7 cellular contexts compared by ENCODE assay signal in the genomic region with DNA sequence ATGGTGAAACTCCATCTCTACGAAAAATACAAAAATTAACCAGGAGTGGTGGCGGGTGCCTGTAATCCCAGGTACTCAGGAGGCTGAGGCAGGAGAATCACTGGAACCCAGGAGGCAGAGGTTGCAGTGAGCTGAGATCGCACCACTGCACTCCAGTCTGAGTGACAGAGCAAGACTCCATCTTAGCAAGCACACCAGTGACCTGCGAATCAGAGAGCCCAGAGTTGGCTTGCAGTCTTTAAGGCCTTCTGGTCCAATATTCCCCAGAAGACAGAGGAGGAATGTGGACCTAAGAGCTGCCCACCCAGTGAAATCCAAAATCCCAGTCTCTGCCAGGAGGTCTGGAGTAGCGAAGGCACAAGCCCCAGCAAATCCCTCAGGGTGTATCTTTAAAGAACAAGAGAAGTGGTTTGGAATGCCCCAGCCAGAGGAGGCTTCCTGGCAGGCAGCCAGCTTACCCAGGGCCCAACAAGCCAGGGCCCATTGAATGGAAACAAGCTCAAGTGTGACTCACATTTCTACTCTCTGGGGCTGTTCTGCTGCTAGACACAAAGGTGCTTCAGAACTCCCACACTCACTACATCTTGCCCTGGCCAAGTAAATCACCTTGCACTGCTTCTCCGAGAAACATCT. TPM values are rescaled to one million over a fixed set of nuclear protein-coding genes. Genes with fewer than 3 reads are reported as not detected.
DNase-seq lines count a peak whose midpoint lies in the region; ATAC-seq lines count a peak whose summit lies in the region.

No MANE protein-coding gene starts in this region.

- DNase-seq in H4 (ENCODE audit: low spot score) (peak; percentile 71), NCI-H2107 treated with DMSO at 0.1 percent for 48 hours (lab: John Stamatoyannopoulos, UW; ENCODE audit: unreplicated experiment) (peak; percentile 97), kidney tubule cell (ENCODE audit: low spot score) (peak; percentile 89), NCI-H1930 (lab: John Stamatoyannopoulos, UW) (no peak), cerebellum (ENCODE audit: low spot score) (no peak)
- DNase-seq in activated T-helper 9 cell treated with anti-CD3 and anti-CD28 coated beads, Interleukin-2, amount 50 U/mL, for 16 hours (ENCODE audit: low read depth): peak; percentile 24

- ATAC-seq in HG03342 (IDR thresholded peaks at IDR 0.05; ENCODE audit: unreplicated experiment): no peak

RNA-seq across cellular contexts. Expression of gene GPR161, which starts 23.9 kb away (rescaled TPM):
- 5.8 and 7.0 TPM in 2 replicates for total RNA-seq in H4 (2014; rRNA removed; shearing (Covaris generic))
- total RNA-seq in cerebellum: 59.3 TPM

Comparison
In these comparisons a context has a peak if more than half of its experiments do, and no peak if none do; other contexts are left out.
1. DNase-seq: peak in H4 (single experiment), NCI-H2107 treated with DMSO at 0.1 percent for 48 hours (single experiment), activated T-helper 9 cell treated with anti-CD3 and anti-CD28 coated beads, Interleukin-2, amount 50 U/mL, for 16 hours (single experiment) and kidney tubule cell (single experiment); none in NCI-H1930 (0 of 2) and cerebellum (single experiment).